Comparison of ENCODE assay signal across 21 cellular contexts in genomic region chr12:66203820-66204219, GRCh38. TPM values are rescaled to one million over a fixed set of nuclear protein-coding genes. Genes with fewer than 3 reads are reported as not detected.
DNase-seq lines count a peak whose midpoint lies in the region; ATAC-seq and TF ChIP-seq lines count a peak whose summit lies in the region.
"Had no signal": no experiment of that assay in that cellular context is flagged by ENCODE, and none has a peak within 500 bp of the region (broad histone marks: within the 10 kb centered on the region; RNA-seq: fewer than 3 reads in every experiment).

No MANE protein-coding gene starts in this region.

- no peaks in the 10 kb centered on the region for H3F3A ChIP-seq in MM.1S (ENCODE audit: insufficient read depth, low read length)

- no peaks in the 10 kb centered on the region for H3K36me3 ChIP-seq in MM.1S (replicated peaks; ENCODE audit: insufficient read depth, low read length)
- H3K36me3 ChIP-seq: esophagus muscularis mucosa, gastrocnemius medialis, Peyer's patch had no signal

- no peaks in the 10 kb centered on the region for H3K36me3 Mint-ChIP-seq in activated CD4-positive, alpha-beta T cell treated with anti-CD3 and anti-CD28 coated beads for 36 hours (ENCODE audit: low read depth)

- H3K4me2 ChIP-seq in MM.1S (ENCODE audit: low read depth, low read length), result peak overlapping the region; percentile 26; the same call in 1 of the 2 replicates

- H3K9me3 ChIP-seq in MM.1S (replicated peaks; ENCODE audit: insufficient read depth, low read length), result no peaks in the 10 kb centered on the region
- H3K9me3 ChIP-seq: gastrocnemius medialis, Peyer's patch had no signal

- H2AFZ ChIP-seq in MM.1S (ENCODE audit: low read length), result no peak overlapping the region

- no peaks in the 10 kb centered on the region for H4K20me1 ChIP-seq in MM.1S (ENCODE audit: insufficient read depth, low read length)

- peak; percentile 20 for DNase-seq in activated CD4-positive, alpha-beta T cell treated with anti-CD3 and anti-CD28 coated beads for 36 hours
- no peak for DNase-seq in activated CD4-positive, alpha-beta T cell treated with anti-CD3 and anti-CD28 coated beads for 1 hour
- DNase-seq in Caki2 (ENCODE audit: low read depth) (peak; percentile 16), MM.1S (peak; percentile 34), epithelial cell of esophagus (ENCODE audit: low read depth) (peak; percentile 36), DMS153 treated with DMSO at 0.1 percent for 48 hours (lab: John Stamatoyannopoulos, UW; ENCODE audit: unreplicated experiment) (no peak), head of caudate nucleus (no peak), cardiac septum (ENCODE audit: low spot score) (no peak)
- DNase-seq: activated CD4-positive, alpha-beta T cell treated with anti-CD3 and anti-CD28 coated beads, Interleukin-2, amount 10 ng/mL, durations not matched to agents 7 days and 5 days; COR-L47; effector CD8-positive, alpha-beta T cell; gastrocnemius medialis; H9; IMR-90; NCI-H1417; NCI-H2107; NCI-H510A treated with DMSO at 0.1 percent for 48 hours; nucleus accumbens; Peyer's patch had no signal

- H3K9me2 ChIP-seq in MM.1S (replicated peaks; ENCODE audit: insufficient read depth, low read length), result no peaks in the 10 kb centered on the region

- no peak overlapping the region for H3K27ac Mint-ChIP-seq in activated CD4-positive, alpha-beta T cell treated with anti-CD3 and anti-CD28 coated beads for 36 hours
- H3K27ac Mint-ChIP-seq: activated CD4-positive, alpha-beta T cell treated with anti-CD3 and anti-CD28 coated beads, Interleukin-2, amount 10 ng/mL, durations not matched to agents 7 days and 5 days; H9 had no signal

- POLR2A ChIA-PET in activated CD4-positive, alpha-beta T cell treated with anti-CD3 and anti-CD28 coated beads for 36 hours (lab: Charles Lee), result interaction anchor here (0.6 kb wide), 1 partner anchor 107 kb away, joined by 3 read pairs; no protein-coding TSS in a partner anchor

- H3K4me1 ChIP-seq in MM.1S (ENCODE audit: low read length), result peaks cover 12% of the 10 kb centered on the region
- H3K4me1 ChIP-seq: esophagus muscularis mucosa, gastrocnemius medialis, Peyer's patch had no signal

- H3K4me3 Mint-ChIP-seq in activated CD4-positive, alpha-beta T cell treated with anti-CD3 and anti-CD28 coated beads for 36 hours, result no peak overlapping the region
- H3K4me3 Mint-ChIP-seq: activated CD4-positive, alpha-beta T cell treated with anti-CD3 and anti-CD28 coated beads, Interleukin-2, amount 10 ng/mL, durations not matched to agents 7 days and 5 days; H9 had no signal

- H3K27ac ChIP-seq in MM.1S (ENCODE audit: low read length), result no peak overlapping the region
- H3K27ac ChIP-seq: esophagus muscularis mucosa, gastrocnemius medialis, Peyer's patch had no signal

- in situ Hi-C loops in Caki2 (cut with HindIII; ENCODE audit: low pct_unique_long_range_greater_than_20kb, low sequenced_read_pairs), result no loop called here

- no peaks in the 10 kb centered on the region for H3K79me2 ChIP-seq in MM.1S (ENCODE audit: low read length)

- peaks cover 7% of the 10 kb centered on the region for H3K9me3 Mint-ChIP-seq in activated CD4-positive, alpha-beta T cell treated with anti-CD3 and anti-CD28 coated beads for 36 hours (ENCODE audit: low read depth)

- TF ChIP-seq CTCF in MM.1S (IDR thresholded peaks at IDR 0.05; ENCODE audit: low read length) (no peak), epithelial cell of esophagus (IDR thresholded peaks at IDR 0.05; ENCODE audit: insufficient read depth, low read depth, low read length, missing control alignments) (no peak)

- ATAC-seq in activated CD4-positive, alpha-beta T cell treated with anti-CD3 and anti-CD28 coated beads for 36 hours, result peak; percentile 53
- ATAC-seq: gastrocnemius medialis had no signal

- peaks cover 6% of the 10 kb centered on the region for H3K27me3 Mint-ChIP-seq in activated CD4-positive, alpha-beta T cell treated with anti-CD3 and anti-CD28 coated beads for 36 hours

- H3K9ac ChIP-seq in MM.1S (ENCODE audit: low read length), result no peak overlapping the region

- peaks cover 21% of the 10 kb centered on the region for H3K4me1 Mint-ChIP-seq in activated CD4-positive, alpha-beta T cell treated with anti-CD3 and anti-CD28 coated beads for 36 hours
- H3K4me1 Mint-ChIP-seq: H9 had no signal

- H3K4me3 ChIP-seq in MM.1S (ENCODE audit: low read length) (no peak overlapping the region), epithelial cell of esophagus (ENCODE audit: low read length) (no peak overlapping the region)
- H3K4me3 ChIP-seq: esophagus muscularis mucosa, gastrocnemius medialis, lung, Peyer's patch had no signal

- no peaks in the 10 kb centered on the region for H3K27me3 ChIP-seq in MM.1S (replicated peaks; ENCODE audit: insufficient read depth, low read length)
- H3K27me3 ChIP-seq: gastrocnemius medialis, Peyer's patch had no signal

- intact Hi-C loops in activated CD4-positive, alpha-beta T cell treated with anti-CD3 and anti-CD28 coated beads for 36 hours (cut with DNase I, micrococcal nuclease), result loop anchor here in 1 of 2 experiments (2.0 kb wide), 1 partner anchor 35 kb away; the partner anchor contains the start of gene TMBIM4
- intact Hi-C loops in head of caudate nucleus (cut with DNase I) (no loop called here), cardiac septum (cut with DNase I) (no loop called here)

- CTCF ChIA-PET in activated CD4-positive, alpha-beta T cell treated with anti-CD3 and anti-CD28 coated beads for 36 hours (lab: Charles Lee), result interaction anchor here (0.9 kb wide), 1 partner anchor 27 kb away, joined by 4 read pairs; no protein-coding TSS in a partner anchor

RNA-seq across cellular contexts. Expression of gene IRAK3, which starts 14.8 kb away (rescaled TPM):
- 1 to 10 TPM in 1 of 2 experiments, under 1 TPM in 1; 0.82 to 1.1 TPM for total RNA-seq in activated CD4-positive, alpha-beta T cell treated with anti-CD3 and anti-CD28 coated beads for 36 hours
- total RNA-seq in Caki2 (2014; rRNA removed; shearing (Covaris generic); ENCODE audit: low replicate concordance), result 0.47 TPM in 1 of 2 replicates, not detected in the other
- 3.2 TPM for total RNA-seq in cardiac septum

RNA-seq across cellular contexts. Expression of gene TMBIM4, which starts 34.0 kb away (rescaled TPM):
- total RNA-seq in activated CD4-positive, alpha-beta T cell treated with anti-CD3 and anti-CD28 coated beads for 36 hours, result 10 to 100 TPM; 41.4 to 44.6 TPM
- 45.5 and 46.1 TPM in 2 replicates for total RNA-seq in Caki2 (2014; rRNA removed; shearing (Covaris generic); ENCODE audit: low replicate concordance)
- total RNA-seq in cardiac septum, result 79.5 TPM

Comparison
In these comparisons a context has a peak if more than half of its experiments do, and no peak if none do; other contexts are left out.
1. DNase-seq: peak in activated CD4-positive, alpha-beta T cell treated with anti-CD3 and anti-CD28 coated beads for 36 hours (single experiment), Caki2 (single experiment), MM.1S (single experiment) and epithelial cell of esophagus (single experiment); none in activated CD4-positive, alpha-beta T cell treated with anti-CD3 and anti-CD28 coated beads for 1 hour (single experiment), DMS153 treated with DMSO at 0.1 percent for 48 hours (single experiment), head of caudate nucleus (0 of 42) and cardiac septum (single experiment).